Comparison of ENCODE assay signal across 1 cellular context in the genomic region with DNA sequence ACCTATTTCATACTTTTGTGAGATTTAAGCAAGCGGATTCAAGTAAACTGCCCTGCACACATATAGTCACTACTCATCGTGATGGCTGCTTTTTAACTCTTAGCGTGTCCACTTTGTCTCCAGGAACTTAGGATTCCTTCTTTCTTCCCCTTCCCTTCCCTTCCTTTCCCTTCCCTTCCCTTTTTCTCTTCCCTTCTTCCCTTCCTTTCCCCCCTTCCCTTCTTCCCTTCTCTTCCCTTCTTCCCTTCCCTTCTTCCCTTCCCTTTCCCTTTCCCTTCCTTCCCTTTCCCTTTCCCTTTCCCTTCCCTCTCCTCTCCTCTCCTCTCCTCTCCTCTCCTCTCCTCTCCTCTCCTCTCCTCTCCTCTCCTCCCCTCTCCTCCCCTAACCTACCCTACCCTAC.
TF ChIP-seq lines count a peak whose summit lies in the region.

No MANE protein-coding gene starts in this region.

TF ChIP-seq in HEK293, 187 proteins besides CTCF, POLR2A, EP300 and RAD21 (continued from another document):
- TF ChIP-seq PRDM1 (tag by site-specific recombination; IDR thresholded peaks at IDR 0.05) = peak; percentile 99
- no peak for TF ChIP-seq ZNF274 (IDR thresholded peaks at IDR 0.05; ENCODE audit: low read length)
- no peak for TF ChIP-seq ZNF274 (tag by site-specific recombination; IDR thresholded peaks at IDR 0.05; ENCODE audit: borderline replicate concordance)
- no peak for TF ChIP-seq ZNF341 (tag by site-specific recombination; IDR thresholded peaks at IDR 0.05; ENCODE audit: low read depth)
- no peak for TF ChIP-seq SP3 (tag by site-specific recombination; IDR thresholded peaks at IDR 0.05)
- no peak for TF ChIP-seq ZNF324 (tag by site-specific recombination; IDR thresholded peaks at IDR 0.05)
- no peak for TF ChIP-seq SP2 (tag by site-specific recombination; IDR thresholded peaks at IDR 0.05)
- TF ChIP-seq ZNF626 (tag by site-specific recombination; IDR thresholded peaks at IDR 0.05) = no peak
- no peak for TF ChIP-seq ZNF138 (tag by site-specific recombination; IDR thresholded peaks at IDR 0.05; ENCODE audit: borderline replicate concordance)
- no peak for TF ChIP-seq ZNF426 (tag by site-specific recombination; IDR thresholded peaks at IDR 0.05)
- TF ChIP-seq, protein P1, sequence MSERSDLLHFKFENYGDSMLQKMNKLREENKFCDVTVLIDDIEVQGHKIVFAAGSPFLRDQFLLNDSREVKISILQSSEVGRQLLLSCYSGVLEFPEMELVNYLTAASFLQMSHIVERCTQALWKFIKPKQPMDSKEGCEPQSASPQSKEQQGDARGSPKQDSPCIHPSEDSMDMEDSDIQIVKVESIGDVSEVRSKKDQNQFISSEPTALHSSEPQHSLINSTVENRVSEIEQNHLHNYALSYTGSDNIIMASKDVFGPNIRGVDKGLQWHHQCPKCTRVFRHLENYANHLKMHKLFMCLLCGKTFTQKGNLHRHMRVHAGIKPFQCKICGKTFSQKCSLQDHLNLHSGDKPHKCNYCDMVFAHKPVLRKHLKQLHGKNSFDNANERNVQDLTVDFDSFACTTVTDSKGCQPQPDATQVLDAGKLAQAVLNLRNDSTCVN (tag by site-specific recombination; optimal IDR thresholded peaks at IDR 0.05) = peak; percentile 8
- no peak for TF ChIP-seq ZNF214 (tag by site-specific recombination; IDR thresholded peaks at IDR 0.05; ENCODE audit: borderline replicate concordance)
- TF ChIP-seq, protein P2, sequence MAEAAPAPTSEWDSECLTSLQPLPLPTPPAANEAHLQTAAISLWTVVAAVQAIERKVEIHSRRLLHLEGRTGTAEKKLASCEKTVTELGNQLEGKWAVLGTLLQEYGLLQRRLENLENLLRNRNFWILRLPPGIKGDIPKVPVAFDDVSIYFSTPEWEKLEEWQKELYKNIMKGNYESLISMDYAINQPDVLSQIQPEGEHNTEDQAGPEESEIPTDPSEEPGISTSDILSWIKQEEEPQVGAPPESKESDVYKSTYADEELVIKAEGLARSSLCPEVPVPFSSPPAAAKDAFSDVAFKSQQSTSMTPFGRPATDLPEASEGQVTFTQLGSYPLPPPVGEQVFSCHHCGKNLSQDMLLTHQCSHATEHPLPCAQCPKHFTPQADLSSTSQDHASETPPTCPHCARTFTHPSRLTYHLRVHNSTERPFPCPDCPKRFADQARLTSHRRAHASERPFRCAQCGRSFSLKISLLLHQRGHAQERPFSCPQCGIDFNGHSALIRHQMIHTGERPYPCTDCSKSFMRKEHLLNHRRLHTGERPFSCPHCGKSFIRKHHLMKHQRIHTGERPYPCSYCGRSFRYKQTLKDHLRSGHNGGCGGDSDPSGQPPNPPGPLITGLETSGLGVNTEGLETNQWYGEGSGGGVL (tag by site-specific recombination; IDR thresholded peaks at IDR 0.05) = 0 out of 2 replicates have a peak, but pooled peaks have one; percentile 29
- no peak for TF ChIP-seq ZNF560 (tag by site-specific recombination; IDR thresholded peaks at IDR 0.05; ENCODE audit: borderline replicate concordance)
- peak; percentile 86 for TF ChIP-seq ZNF366 (tag by site-specific recombination; conservative IDR thresholded peaks at IDR 0.05)
- no peak for TF ChIP-seq SCRT1 (tag by site-specific recombination; IDR thresholded peaks at IDR 0.05; ENCODE audit: borderline replicate concordance)
- no peak for TF ChIP-seq ZNF843 (tag by site-specific recombination; IDR thresholded peaks at IDR 0.05)
- no peak for TF ChIP-seq ZIC2 (tag by site-specific recombination; IDR thresholded peaks at IDR 0.05)
- TF ChIP-seq EGR2 (tag by site-specific recombination; IDR thresholded peaks at IDR 0.05; ENCODE audit: low read depth) = no peak
- TF ChIP-seq, protein P3, sequence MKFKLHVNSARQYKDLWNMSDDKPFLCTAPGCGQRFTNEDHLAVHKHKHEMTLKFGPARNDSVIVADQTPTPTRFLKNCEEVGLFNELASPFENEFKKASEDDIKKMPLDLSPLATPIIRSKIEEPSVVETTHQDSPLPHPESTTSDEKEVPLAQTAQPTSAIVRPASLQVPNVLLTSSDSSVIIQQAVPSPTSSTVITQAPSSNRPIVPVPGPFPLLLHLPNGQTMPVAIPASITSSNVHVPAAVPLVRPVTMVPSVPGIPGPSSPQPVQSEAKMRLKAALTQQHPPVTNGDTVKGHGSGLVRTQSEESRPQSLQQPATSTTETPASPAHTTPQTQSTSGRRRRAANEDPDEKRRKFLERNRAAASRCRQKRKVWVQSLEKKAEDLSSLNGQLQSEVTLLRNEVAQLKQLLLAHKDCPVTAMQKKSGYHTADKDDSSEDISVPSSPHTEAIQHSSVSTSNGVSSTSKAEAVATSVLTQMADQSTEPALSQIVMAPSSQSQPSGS (tag by site-specific recombination; IDR thresholded peaks at IDR 0.05; ENCODE audit: low read depth) = no peak
- no peak for TF ChIP-seq ZNF350 (tag by site-specific recombination; IDR thresholded peaks at IDR 0.05)
- TF ChIP-seq, protein P4, sequence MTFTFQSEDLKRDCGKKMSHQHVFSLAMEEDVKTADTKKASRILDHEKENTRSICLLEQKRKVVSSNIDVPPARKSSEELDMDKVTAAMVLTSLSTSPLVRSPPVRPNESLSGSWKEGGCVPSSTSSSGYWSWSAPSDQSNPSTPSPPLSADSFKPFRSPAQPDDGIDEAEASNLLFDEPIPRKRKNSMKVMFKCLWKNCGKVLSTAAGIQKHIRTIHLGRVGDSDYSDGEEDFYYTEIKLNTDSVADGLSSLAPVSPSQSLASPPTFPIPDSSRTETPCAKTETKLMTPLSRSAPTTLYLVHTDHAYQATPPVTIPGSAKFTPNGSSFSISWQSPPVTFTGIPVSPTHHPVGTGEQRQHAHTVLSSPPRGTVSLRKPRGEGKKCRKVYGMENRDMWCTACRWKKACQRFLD (tag by site-specific recombination; IDR thresholded peaks at IDR 0.05) = no peak
- TF ChIP-seq, protein P5, sequence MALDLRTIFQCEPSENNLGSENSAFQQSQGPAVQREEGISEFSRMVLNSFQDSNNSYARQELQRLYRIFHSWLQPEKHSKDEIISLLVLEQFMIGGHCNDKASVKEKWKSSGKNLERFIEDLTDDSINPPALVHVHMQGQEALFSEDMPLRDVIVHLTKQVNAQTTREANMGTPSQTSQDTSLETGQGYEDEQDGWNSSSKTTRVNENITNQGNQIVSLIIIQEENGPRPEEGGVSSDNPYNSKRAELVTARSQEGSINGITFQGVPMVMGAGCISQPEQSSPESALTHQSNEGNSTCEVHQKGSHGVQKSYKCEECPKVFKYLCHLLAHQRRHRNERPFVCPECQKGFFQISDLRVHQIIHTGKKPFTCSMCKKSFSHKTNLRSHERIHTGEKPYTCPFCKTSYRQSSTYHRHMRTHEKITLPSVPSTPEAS (tag by site-specific recombination; IDR thresholded peaks at IDR 0.05) = no peak
TF ChIP-seq in HEK293: peak in this region for 8.
